In the genomic region with DNA sequence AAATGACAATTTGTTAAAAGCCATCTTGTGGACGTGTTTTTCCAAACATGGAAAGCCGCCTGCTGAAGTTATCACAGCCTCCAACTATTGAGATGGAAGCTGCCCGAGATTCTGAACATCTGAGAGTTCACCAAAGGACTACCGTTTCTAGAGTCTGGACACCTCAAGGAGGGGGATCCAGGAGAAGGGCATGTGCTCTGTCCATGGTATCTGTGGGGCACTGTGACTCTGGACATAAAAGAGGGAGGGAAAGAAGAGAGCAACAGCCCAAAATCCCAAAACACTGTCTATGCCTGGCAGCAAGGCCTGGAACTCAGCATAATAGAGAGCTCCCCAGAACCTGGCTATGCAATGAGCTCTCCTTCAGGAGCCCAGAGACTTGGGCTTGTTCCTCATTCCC, we compare ENCODE assay signal across 30 cellular contexts.
DNase-seq lines count a peak whose midpoint lies in the region; ATAC-seq, FAIRE-seq and TF ChIP-seq lines count a peak whose summit lies in the region.
"Had no signal": no experiment of that assay in that cellular context is flagged by ENCODE, and none has a peak within 500 bp of the region (broad histone marks: within the 10 kb centered on the region; RNA-seq: fewer than 3 reads in every experiment).

No MANE protein-coding gene starts in this region.

- H3K4me1 Mint-ChIP-seq in MCF 10A (ENCODE audit: insufficient read depth, unreplicated experiment) (no peaks in the 10 kb centered on the region), GM23338 (peaks cover 30% of the 10 kb centered on the region)

- H3K4me3 ChIP-seq in breast epithelium: no peak overlapping the region
- no peak overlapping the region for H3K4me3 ChIP-seq in GM23338
- H3K4me3 ChIP-seq in GM12878: no peak overlapping the region
- H3K4me3 ChIP-seq: SK-N-MC had no signal

- H4K20me1 ChIP-seq in GM23338 (replicated peaks; ENCODE audit: insufficient read depth): no peaks in the 10 kb centered on the region
- no peaks in the 10 kb centered on the region for H4K20me1 ChIP-seq in GM12878 (ENCODE audit: control insufficient read depth, insufficient read depth)

- H3K27ac ChIP-seq in breast epithelium (no peak overlapping the region), GM23338 (ENCODE audit: low read depth) (no peak overlapping the region), GM12878 (ENCODE audit: control insufficient read depth, insufficient read depth) (no peak overlapping the region)
- H3K27ac ChIP-seq: KMS-11, RWPE1, SK-N-MC had no signal

- H3K9me3 Mint-ChIP-seq in MCF 10A (ENCODE audit: unreplicated experiment) (peaks cover 1% of the 10 kb centered on the region), GM23338 (peaks cover 3% of the 10 kb centered on the region; the same call in 2 of the 3 replicates)

- H3F3A ChIP-seq in GM23338 (replicated peaks; ENCODE audit: low read depth): no peaks in the 10 kb centered on the region

- H3K27ac Mint-ChIP-seq in MCF 10A (ENCODE audit: low read depth, unreplicated experiment): no peak overlapping the region
- H3K27ac Mint-ChIP-seq in GM23338: no peak overlapping the region
- H3K27ac Mint-ChIP-seq: CD4-positive, alpha-beta memory T cell had no signal

- POLR2A ChIA-PET in MCF 10A (lab: Yijun Ruan, JAX) (interaction anchor here (0.6 kb wide), 1 partner anchor 262 kb away, joined by 3 read pairs; no protein-coding TSS in a partner anchor), GM12878 (lab: Charles Lee) (no interaction called here)

- peak; percentile 12 for DNase-seq in MCF 10A (ENCODE audit: unreplicated experiment)
- DNase-seq in breast epithelium (ENCODE audit: low spot score in 2 of 2): no peak
- no peak for DNase-seq in GM23338 (ENCODE audit: low spot score)
- no peak for DNase-seq in GM12878 (ENCODE audit: low read depth, low spot score)
- peak; percentile 1 for DNase-seq in myocyte (ENCODE audit: low read depth)
- no peak for DNase-seq in activated CD4-positive, alpha-beta T cell treated with anti-CD3 and anti-CD28 coated beads for 48 hours
- no peak for DNase-seq in activated T-cell treated with anti-CD3 and anti-CD28 coated beads for 4 hours
- DNase-seq: 8988T; C1 segment of cervical spinal cord; CD4-positive, alpha-beta memory T cell; COR-L47; EL; GDM1; H7; IMR-90; NCI-H1092 treated with DMSO at 0.1 percent for 48 hours; NCI-H1436; NCI-H187; NCI-H2081 treated with DMSO at 0.1 percent for 48 hours; NCI-H2171; NCI-H226; NCI-H510A; NCI-H69; SHP77 had no signal

- RAD21 ChIA-PET in GM12878 (lab: Charles Lee; ENCODE audit: unreplicated experiment): no interaction called here

- ATAC-seq in GM23338: no peak
- ATAC-seq in GM12878: no peak
- no peak for ATAC-seq in GM21737 (IDR thresholded peaks at IDR 0.05; ENCODE audit: unreplicated experiment)
- ATAC-seq: Panc1 had no signal

- H3K79me2 ChIP-seq in GM23338 (replicated peaks; ENCODE audit: insufficient read depth) (no peaks in the 10 kb centered on the region), GM12878 (ENCODE audit: control insufficient read depth, insufficient read depth, low read length) (no peaks in the 10 kb centered on the region)

- H3K36me3 Mint-ChIP-seq in MCF 10A (ENCODE audit: insufficient read depth, unreplicated experiment): no peaks in the 10 kb centered on the region
- peaks cover 9% of the 10 kb centered on the region for H3K36me3 Mint-ChIP-seq in GM23338 (ENCODE audit: low read depth)
- H3K36me3 Mint-ChIP-seq: CD4-positive, alpha-beta memory T cell had no signal

- H3K4me2 ChIP-seq in GM23338: no peak overlapping the region
- no peak overlapping the region for H3K4me2 ChIP-seq in GM12878 (ENCODE audit: control insufficient read depth, insufficient read depth)
- H3K4me2 ChIP-seq: KMS-11 had no signal

- peaks cover 13% of the 10 kb centered on the region for H3K9me2 ChIP-seq in GM23338 (ENCODE audit: insufficient read depth)

- TF ChIP-seq RAD21 in GM12878 (IDR thresholded peaks at IDR 0.05; ENCODE audit: insufficient read depth, low read depth, low read length): no peak

- WGBS in GM12878 (ENCODE audit: insufficient coverage, insufficient replicate concordance, low lambda C conversion rate, missing lambda C conversion rate): 3% methylated on average over 4 of the region's 4 CpGs

- H3K4me3 Mint-ChIP-seq in MCF 10A (ENCODE audit: unreplicated experiment): no peak overlapping the region
- no peak overlapping the region for H3K4me3 Mint-ChIP-seq in GM23338
- H3K4me3 Mint-ChIP-seq: CD4-positive, alpha-beta memory T cell had no signal

- no peak for TF ChIP-seq EP300 in GM12878 (IDR thresholded peaks at IDR 0.05; ENCODE audit: borderline replicate concordance in 1 of 2, control insufficient read depth in 1 of 2, low read depth in 2 of 2, low read length in 2 of 2)

- intact Hi-C loops in MCF 10A (cut with micrococcal nuclease) (no loop called here), breast epithelium (cut with DNase I; ENCODE audit: low total_unique reads) (no loop called here), GM12878 (cut with micrococcal nuclease; ENCODE audit: unreplicated experiment) (no loop called here)

- H3K27me3 ChIP-seq in breast epithelium: no peaks in the 10 kb centered on the region
- no peaks in the 10 kb centered on the region for H3K27me3 ChIP-seq in GM23338 (ENCODE audit: insufficient read depth)
- H3K27me3 ChIP-seq in GM12878 (replicated peaks in 1 of 2; ENCODE audit: control insufficient read depth in 2 of 2, insufficient read depth in 2 of 2, low read length in 1 of 2): no peaks in the 10 kb centered on the region

- H3K9ac ChIP-seq in GM12878 (ENCODE audit: control insufficient read depth, insufficient read depth, low read length): no peak overlapping the region
- H3K9ac ChIP-seq: KMS-11 had no signal

- H2AFZ ChIP-seq in GM23338 (no peak overlapping the region), GM12878 (ENCODE audit: control insufficient read depth, low read depth, low read length) (no peak overlapping the region)

- no peak for TF ChIP-seq CTCF in MCF 10A (IDR thresholded peaks at IDR 0.05; ENCODE audit: unreplicated experiment)
- no peak for TF ChIP-seq CTCF in breast epithelium (IDR thresholded peaks at IDR 0.05)
- no peak for TF ChIP-seq CTCF in GM23338 (conservative IDR thresholded peaks at IDR 0.05; ENCODE audit: low read depth in 2 of 2)
- TF ChIP-seq CTCF in GM12878 (IDR thresholded peaks at IDR 0.05 in 2 of 3, conservative IDR thresholded peaks at IDR 0.05 in 1 of 3; ENCODE audit: control insufficient read depth in 2 of 3, extremely low read depth in 1 of 3, insufficient read depth in 1 of 3, low read depth in 3 of 3, low read length in 3 of 3): no peak

- SMC1A ChIA-PET in GM12878 (lab: Charles Lee; ENCODE audit: uncharacterized antibody, unreplicated experiment): no interaction called here

- H3K27me3 Mint-ChIP-seq in MCF 10A (ENCODE audit: insufficient read depth, unreplicated experiment): no peaks in the 10 kb centered on the region
- peaks cover 4% of the 10 kb centered on the region for H3K27me3 Mint-ChIP-seq in GM23338 (ENCODE audit: insufficient read depth, low read depth, poor library complexity)

- H3K36me3 ChIP-seq in breast epithelium: no peaks in the 10 kb centered on the region
- no peaks in the 10 kb centered on the region for H3K36me3 ChIP-seq in GM23338 (ENCODE audit: insufficient read depth)
- H3K36me3 ChIP-seq in GM12878 (ENCODE audit: control insufficient read depth in 2 of 2, insufficient read depth in 2 of 2, low read length in 1 of 2): no peaks in the 10 kb centered on the region

- FAIRE-seq in GM12878 (lab: Jason Lieb, UNC): no peak
- FAIRE-seq: GM12891 had no signal

- in situ Hi-C loops in GM12878 (cut with MboI): no loop called here

- BruUV-seq in MCF 10A (replicated peaks; lab: Mats Ljungman, UMichigan): no TSS peak
- BruUV-seq in GM12878 (replicated peaks; lab: Mats Ljungman, UMichigan): no TSS peak

- TF ChIP-seq POLR2A in breast epithelium (IDR thresholded peaks at IDR 0.05): no peak
- TF ChIP-seq POLR2A in GM12878 (IDR thresholded peaks at IDR 0.05; ENCODE audit: low read depth, low read length): no peak

- no peaks in the 10 kb centered on the region for H3K4me1 ChIP-seq in breast epithelium
- H3K4me1 ChIP-seq in GM23338 (ENCODE audit: insufficient read depth): peaks cover 28% of the 10 kb centered on the region
- no peaks in the 10 kb centered on the region for H3K4me1 ChIP-seq in GM12878 (ENCODE audit: control insufficient read depth, insufficient read depth, low read length)

- H3K9me3 ChIP-seq in breast epithelium (peaks cover 0 to under 1% of the 10 kb centered on the region in 2 donors), GM12878 (replicated peaks; ENCODE audit: control insufficient read depth, insufficient read depth, low read length) (no peaks in the 10 kb centered on the region)

- CTCF ChIA-PET in MCF 10A (lab: Yijun Ruan, JAX): interaction anchor here (1.8 kb wide), 1 partner anchor 11 kb away, joined by 11 read pairs; no protein-coding TSS in a partner anchor
- CTCF ChIA-PET in GM12878 (lab: Yijun Ruan, JAX): interaction anchor here (1.1 to 1.8 kb wide), 2 partner anchors 8 to 11 kb away, joined by 4 to 5 read pairs; no protein-coding TSS in a partner anchor

TF ChIP-seq in GM23338, 12 proteins besides CTCF, POLR2A, EP300 and RAD21 (continues in another document):
- TF ChIP-seq NANOG (IDR thresholded peaks at IDR 0.05; ENCODE audit: borderline replicate concordance) (no peak), ZNF114 (CRISPR knock-in tag; IDR thresholded peaks at IDR 0.05) (no peak), POLR2AphosphoS5 (IDR thresholded peaks at IDR 0.05; ENCODE audit: low read depth) (no peak)

Comparison
In these comparisons a context has a peak if more than half of its experiments do, and no peak if none do; other contexts are left out.
1. DNase-seq: peak in MCF 10A (single experiment) and myocyte (single experiment); none in breast epithelium (0 of 2), GM23338 (single experiment), GM12878 (single experiment), activated CD4-positive, alpha-beta T cell treated with anti-CD3 and anti-CD28 coated beads for 48 hours (single experiment) and activated T-cell treated with anti-CD3 and anti-CD28 coated beads for 4 hours (single experiment).